In genomic region chr1:205191127-205191577, GRCh38 we compare ENCODE assay signal across 16 cellular contexts. TPM values are rescaled to one million over a fixed set of nuclear protein-coding genes. Genes with fewer than 3 reads are reported as not detected.
DNase-seq lines count a peak whose midpoint lies in the region; ATAC-seq, FAIRE-seq and TF ChIP-seq lines count a peak whose summit lies in the region.
"Had no signal": no experiment of that assay in that cellular context is flagged by ENCODE, and none has a peak within 500 bp of the region (broad histone marks: within the 10 kb centered on the region; RNA-seq: fewer than 3 reads in every experiment).

No MANE protein-coding gene starts in this region.

- no TSS peak for BruUV-seq in K562 (replicated peaks; lab: Mats Ljungman, UMichigan)

- intact Hi-C loops in K562 (cut with micrococcal nuclease) (no loop called here), posterior cingulate gyrus (cut with DNase I) (no loop called here)

- H2AFZ ChIP-seq in K562 (ENCODE audit: low read depth, low read length): no peak overlapping the region

- DNase-seq in DMS 273 (lab: John Stamatoyannopoulos, UW; ENCODE audit: unreplicated experiment): peak; percentile 44
- DNase-seq in DMS 273 treated with DMSO at 0.1 percent for 48 hours (lab: John Stamatoyannopoulos, UW): no peak
- DNase-seq in K562 (ENCODE audit: extremely low read depth in 1 of 4, low spot score in 3 of 4): no peak
- DNase-seq in iris pigment epithelial cell (ENCODE audit: low read depth): peak; percentile 26
- DNase-seq in renal cortical epithelial cell (ENCODE audit: low read depth): peak; percentile 70
- no peak for DNase-seq in DMS53 (lab: John Stamatoyannopoulos, UW)
- no peak for DNase-seq in posterior cingulate gyrus
- DNase-seq: activated CD8-positive, alpha-beta T cell treated with anti-CD3 and anti-CD28 coated beads, Interleukin-2, amount 10 ng/mL, durations not matched to agents 7 days and 5 days; activated naive CD4-positive, alpha-beta T cell treated with anti-CD3 and anti-CD28 coated beads, Interleukin-2, amount 10 ng/mL, durations not matched to agents 7 days and 5 days; Caco-2; spleen; upper lobe of left lung had no signal

- no peaks in the 10 kb centered on the region for H4K20me1 ChIP-seq in K562 (replicated peaks; ENCODE audit: control insufficient read depth, insufficient read depth, low read length)

- no peak overlapping the region for H3K4me3 ChIP-seq in K562
- H3K4me3 ChIP-seq: spleen, upper lobe of left lung had no signal

- peak overlapping the region in 1 of 2 experiments; percentile 23; a peak in 1 of 4 replicates for H3K9ac ChIP-seq in K562 (ENCODE audit: insufficient read depth in 1 of 2, low read depth in 2 of 2, low read length in 2 of 2)

- H3K4me2 ChIP-seq in K562 (ENCODE audit: insufficient read depth, low read length): no peak overlapping the region

- POLR2A ChIA-PET in K562 (lab: Yijun Ruan, JAX): interaction anchor here (0.7 to 1.7 kb wide), 8 partner anchors 7 to 24 kb away, joined by 3 to 9 read pairs (median 5); no protein-coding TSS in a partner anchor

- H3K4me1 ChIP-seq in K562 (replicated peaks in 1 of 2; ENCODE audit: control insufficient read depth in 2 of 2, insufficient read depth in 2 of 2, low read length in 2 of 2): peaks cover 0 to 39% of the 10 kb centered on the region in 2 experiments; a peak in 4 of 5 replicates

- no peak overlapping the region for H3K27ac ChIP-seq in K562 (ENCODE audit: extremely low read depth, low read depth, low read length)
- H3K27ac ChIP-seq: 22Rv1 had no signal

- FAIRE-seq in K562 (lab: Jason Lieb, UNC): no peak
- FAIRE-seq: colon, keratinocyte had no signal

- whole genome bisulfite sequencing in K562 (ENCODE audit: insufficient coverage, low coverage, missing lambda C conversion rate): 22% methylated on average over 6 of the region's 6 CpGs

- H3K27me3 ChIP-seq in K562 (ENCODE audit: control insufficient read depth in 2 of 2, insufficient read depth in 2 of 2, low read length in 2 of 2): no peaks in the 10 kb centered on the region
- H3K27me3 ChIP-seq: spleen, upper lobe of left lung had no signal

- TF ChIP-seq EP300 in K562 (IDR thresholded peaks at IDR 0.05; ENCODE audit: low read length): no peak

- TF ChIP-seq RAD21 in K562 (CRISPR knock-in tag; conservative IDR thresholded peaks at IDR 0.05 in 1 of 2, IDR thresholded peaks at IDR 0.05 in 1 of 2): no peak

- CTCF ChIA-PET in K562 (lab: Yijun Ruan, JAX; ENCODE audit: low intra/inter-chr PET ratio): no interaction called here

- H3K9me3 ChIP-seq in K562 (replicated peaks; ENCODE audit: control insufficient read depth, insufficient read depth, low read depth, low read length): no peaks in the 10 kb centered on the region
- H3K9me3 ChIP-seq: Caco-2, spleen, upper lobe of left lung had no signal

- ATAC-seq in K562 (peak; percentile 28), HG03432 (IDR thresholded peaks at IDR 0.05; ENCODE audit: unreplicated experiment) (no peak)
- ATAC-seq: activated CD8-positive, alpha-beta T cell treated with anti-CD3 and anti-CD28 coated beads, Interleukin-2, amount 10 ng/mL, durations not matched to agents 7 days and 5 days had no signal

- TF ChIP-seq CTCF in K562 (IDR thresholded peaks at IDR 0.05 in 2 of 3, conservative IDR thresholded peaks at IDR 0.05 in 1 of 3; ENCODE audit: insufficient read depth in 2 of 3, low read depth in 1 of 3, low read length in 3 of 3): no peak

- peaks cover 39% of the 10 kb centered on the region for H3K79me2 ChIP-seq in K562 (ENCODE audit: control insufficient read depth, insufficient read depth, low read length)

- H3K9me1 ChIP-seq in K562 (ENCODE audit: control insufficient read depth, insufficient read depth, low read length): no peaks in the 10 kb centered on the region

- in situ Hi-C loops in K562 (cut with MboI): no loop called here

- peaks cover 9% of the 10 kb centered on the region; the same call in 2 of the 3 replicates for H3K36me3 ChIP-seq in K562 (ENCODE audit: control insufficient read depth, insufficient read depth, low read length)

- TF ChIP-seq POLR2A in K562 (conservative IDR thresholded peaks at IDR 0.05): no peak

TF ChIP-seq in K562, 482 proteins besides CTCF, POLR2A, EP300 and RAD21:
- TF ChIP-seq ZFP36 (IDR thresholded peaks at IDR 0.05; ENCODE audit: low read depth, low read length, partially characterized antibody): peak; percentile 23
- 0 out of 2 replicates have a peak, but pooled peaks have one; percentile 21 for TF ChIP-seq CXXC5 (CRISPR knock-in tag; IDR thresholded peaks at IDR 0.05)
- TF ChIP-seq CCAR2 (IDR thresholded peaks at IDR 0.05; ENCODE audit: low read depth, low read length): no peak
- no peak for TF ChIP-seq MEF2D (tag; conservative IDR thresholded peaks at IDR 0.05; ENCODE audit: low read depth)
- TF ChIP-seq BACH1 (tag; IDR thresholded peaks at IDR 0.05): 0 out of 2 replicates have a peak, but pooled peaks have one; percentile 37
- TF ChIP-seq MEIS2 (IDR thresholded peaks at IDR 0.05; ENCODE audit: partially characterized antibody): peak; percentile 24
- TF ChIP-seq ZNF778 (CRISPR knock-in tag; IDR thresholded peaks at IDR 0.05): no peak

RNA-seq across cellular contexts. Expression of gene DSTYK, which starts 20.4 kb away (rescaled TPM):
- total RNA-seq in K562 (2011; cell fraction: chromatin; rRNA removed; ENCODE audit: low replicate concordance): 12.5 and 15.3 TPM in 2 replicates
- total RNA-seq in K562 (2011; cell fraction: nucleolus; rRNA removed): 6.3 and 7.2 TPM in 2 replicates
- 11.8 and 16.3 TPM in 2 replicates for total RNA-seq in K562 (2011; cell fraction: nucleoplasm; rRNA removed)
- total RNA-seq in K562 (2014; rRNA removed) (4.2 and 5.5 TPM in 2 replicates), K562 (2014; rRNA removed; fragmentation: Illumina TruSeq; extraction: Trizol) (7.0 TPM in 2 replicates), K562 (2015; rRNA removed; fragmentation: Illumina TruSeq; extraction: Trizol) (6.6 and 7.1 TPM in 2 replicates), K562 (2021) (6.2 and 7.3 TPM in 2 replicates), renal cortical epithelial cell (14.6 and 23.1 TPM in 2 replicates)
- polyA plus RNA-seq in K562 (2011; rRNA removed) (6.3 and 7.0 TPM in 2 replicates), K562 (2014; fragmentation: Illumina TruSeq; extraction: Trizol) (6.3 and 6.9 TPM in 2 replicates), K562 (2014; fragmentation: Nextera tagmentation; extraction: Ambion mirVana) (1 to 10 TPM; 4.6 to 5.0 TPM), K562 (2014; rRNA removed) (4.8 and 5.4 TPM in 2 replicates)
- 2.3 and 4.7 TPM in 2 replicates for polyA plus RNA-seq in K562 (2011; cell fraction: cytosol; rRNA removed)
- 2.9 and 3.0 TPM in 2 replicates for polyA plus RNA-seq in K562 (2011; cell fraction: nucleus; rRNA removed)
- polyA plus RNA-seq in K562 (2012): 5.6 and 8.7 TPM in 2 replicates
- polyA minus RNA-seq in K562 (2011; rRNA and poly(A)+ RNA removed): 11.5 and 13.9 TPM in 2 replicates
- polyA minus RNA-seq in K562 (2011; cell fraction: cytosol; rRNA and poly(A)+ RNA removed): 4.2 and 4.4 TPM in 2 replicates
- 4.6 and 8.2 TPM in 2 replicates for polyA minus RNA-seq in K562 (2011; cell fraction: nucleus; rRNA and poly(A)+ RNA removed)

RNA-seq across cellular contexts. Expression of gene TMCC2, which starts 36.6 kb away (rescaled TPM):
- 0.44 and 1.0 TPM in 2 replicates for total RNA-seq in K562 (2011; cell fraction: chromatin; rRNA removed; ENCODE audit: low replicate concordance)
- 0.66 and 1.0 TPM in 2 replicates for total RNA-seq in K562 (2011; cell fraction: nucleolus; rRNA removed)
- total RNA-seq in K562 (2011; cell fraction: nucleoplasm; rRNA removed): 0.51 and 1.1 TPM in 2 replicates
- total RNA-seq in K562 (2014; rRNA removed): 1.5 and 1.6 TPM in 2 replicates
- total RNA-seq in K562 (2014; rRNA removed; fragmentation: Illumina TruSeq; extraction: Trizol): 0.48 and 0.62 TPM in 2 replicates
- 0.94 and 0.98 TPM in 2 replicates for total RNA-seq in K562 (2015; rRNA removed; fragmentation: Illumina TruSeq; extraction: Trizol)
- total RNA-seq in K562 (2021): 1.8 TPM in 2 replicates
- polyA plus RNA-seq in K562 (2011; rRNA removed): 0.60 and 1.3 TPM in 2 replicates
- polyA plus RNA-seq in K562 (2011; cell fraction: cytosol; rRNA removed): 1.6 and 1.7 TPM in 2 replicates
- 1.6 and 1.9 TPM in 2 replicates for polyA plus RNA-seq in K562 (2011; cell fraction: nucleus; rRNA removed)
- polyA plus RNA-seq in K562 (2012): 2.0 and 6.3 TPM in 2 replicates
- polyA plus RNA-seq in K562 (2014; fragmentation: Illumina TruSeq; extraction: Trizol): 1.2 and 1.3 TPM in 2 replicates
- under 1 TPM; 0.06 to 0.10 TPM for polyA plus RNA-seq in K562 (2014; fragmentation: Nextera tagmentation; extraction: Ambion mirVana)
- 1.2 and 2.0 TPM in 2 replicates for polyA plus RNA-seq in K562 (2014; rRNA removed)
- 0.74 and 1.3 TPM in 2 replicates for polyA minus RNA-seq in K562 (2011; rRNA and poly(A)+ RNA removed)
- 0.76 and 2.9 TPM in 2 replicates for polyA minus RNA-seq in K562 (2011; cell fraction: cytosol; rRNA and poly(A)+ RNA removed)
- 0.54 and 1.6 TPM in 2 replicates for polyA minus RNA-seq in K562 (2011; cell fraction: nucleus; rRNA and poly(A)+ RNA removed)
- 4.4 and 4.7 TPM in 2 replicates for total RNA-seq in renal cortical epithelial cell

Comparison
In these comparisons a context has a peak if more than half of its experiments do, and no peak if none do; other contexts are left out.
1. DNase-seq: peak in DMS 273 (single experiment), iris pigment epithelial cell (single experiment) and renal cortical epithelial cell (single experiment); none in DMS 273 treated with DMSO at 0.1 percent for 48 hours (single experiment), K562 (0 of 4), DMS53 (single experiment) and posterior cingulate gyrus (0 of 10).